In the genomic region with DNA sequence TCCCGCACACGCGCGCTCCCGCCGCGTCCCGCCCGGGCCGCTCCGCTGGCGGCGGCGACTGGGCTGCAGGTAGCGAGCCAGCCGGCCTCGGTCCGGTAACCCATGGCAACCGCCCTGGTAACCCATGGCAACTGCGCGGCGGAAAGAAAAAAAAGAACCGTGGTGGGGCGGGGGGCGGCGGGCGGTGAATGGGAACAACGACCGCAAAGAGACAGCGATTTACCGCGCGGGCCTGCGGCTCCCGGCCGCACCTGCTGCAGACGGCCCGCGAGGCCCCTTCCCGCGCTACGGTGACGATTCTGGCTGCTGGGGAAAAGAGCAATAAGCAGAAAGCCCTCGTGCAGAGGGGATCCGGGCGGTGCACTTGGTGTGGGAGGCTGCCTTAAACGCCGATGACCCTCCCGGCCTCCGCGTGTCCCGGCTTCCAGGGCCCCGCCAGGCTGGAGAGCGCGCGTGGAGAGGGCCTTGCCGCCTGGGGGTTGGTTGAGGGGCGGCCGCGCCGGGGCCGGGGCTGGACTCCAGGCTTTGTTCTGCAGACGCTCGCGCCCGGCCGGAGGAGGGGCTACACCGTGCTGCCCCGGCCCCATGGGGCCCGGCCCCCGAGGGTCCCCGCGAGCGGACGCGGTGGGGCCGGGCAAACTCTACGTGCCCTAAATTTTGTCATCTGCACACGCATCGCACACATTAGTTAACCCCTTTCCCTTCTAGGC, we compare ENCODE assay signal across 8 cellular contexts.
DNase-seq lines count a peak whose midpoint lies in the region; ATAC-seq, FAIRE-seq and TF ChIP-seq lines count a peak whose summit lies in the region.

No MANE protein-coding gene starts in this region.

- H3K9me3 ChIP-seq in thymus (ENCODE audit: control insufficient read depth) = no peaks in the 10 kb centered on the region

- peaks cover 4% of the 10 kb centered on the region for H3K4me1 ChIP-seq in thymus (ENCODE audit: control insufficient read depth, insufficient read depth, low read length)

- H3K27ac Mint-ChIP-seq in activated CD4-positive, alpha-beta T cell treated with anti-CD3 and anti-CD28 coated beads, Interleukin-2, amount 10 ng/mL, durations not matched to agents 24 days and 14 days = peak overlapping the region; percentile 88
- H3K27ac Mint-ChIP-seq in endothelial cell (ENCODE audit: unreplicated experiment) = peak overlapping the region; percentile 36
- H3K27ac Mint-ChIP-seq in naive B cell = peak overlapping the region in 4 of 6 donors; percentile 66 to 96 (median 72)

- under 1% methylated on average over 80 of the region's 80 CpGs for WGBS in thymus

- H3K4me1 Mint-ChIP-seq in activated CD4-positive, alpha-beta T cell treated with anti-CD3 and anti-CD28 coated beads, Interleukin-2, amount 10 ng/mL, durations not matched to agents 24 days and 14 days = peaks cover 5% of the 10 kb centered on the region
- H3K4me1 Mint-ChIP-seq in endothelial cell (ENCODE audit: unreplicated experiment) (peaks cover 5% of the 10 kb centered on the region), naive B cell (peaks cover 8 to 13% (median 10%) of the 10 kb centered on the region in 3 donors)

- TF ChIP-seq POLR2A in GM12891 (IDR thresholded peaks at IDR 0.05; ENCODE audit: low read depth, low read length) = no peak

- peak overlapping the region; percentile 84 for H3K4me3 Mint-ChIP-seq in activated CD4-positive, alpha-beta T cell treated with anti-CD3 and anti-CD28 coated beads, Interleukin-2, amount 10 ng/mL, durations not matched to agents 24 days and 14 days
- peak overlapping the region; percentile 96 for H3K4me3 Mint-ChIP-seq in endothelial cell (ENCODE audit: unreplicated experiment)
- peak overlapping the region; percentile 80 to 95 (median 90) for H3K4me3 Mint-ChIP-seq in naive B cell

- FAIRE-seq in GM12891 (lab: Jason Lieb, UNC) = peak; percentile 75

- no peak overlapping the region for H3K27ac ChIP-seq in thymus (ENCODE audit: low read depth)

- peaks cover 38% of the 10 kb centered on the region for H3K27me3 Mint-ChIP-seq in activated CD4-positive, alpha-beta T cell treated with anti-CD3 and anti-CD28 coated beads, Interleukin-2, amount 10 ng/mL, durations not matched to agents 24 days and 14 days
- H3K27me3 Mint-ChIP-seq in endothelial cell (ENCODE audit: unreplicated experiment) = no peaks in the 10 kb centered on the region
- peaks cover 0 to 10% (median 0%) of the 10 kb centered on the region in 3 donors for H3K27me3 Mint-ChIP-seq in naive B cell

- H3K36me3 Mint-ChIP-seq in activated CD4-positive, alpha-beta T cell treated with anti-CD3 and anti-CD28 coated beads, Interleukin-2, amount 10 ng/mL, durations not matched to agents 24 days and 14 days (ENCODE audit: low read depth) = peaks cover 16% of the 10 kb centered on the region
- H3K36me3 Mint-ChIP-seq in endothelial cell (ENCODE audit: low read depth, unreplicated experiment) (no peaks in the 10 kb centered on the region), naive B cell (peaks cover 13 to 28% of the 10 kb centered on the region in 2 donors)

- no peaks in the 10 kb centered on the region for H3K36me3 ChIP-seq in thymus (ENCODE audit: control insufficient read depth, insufficient read depth)

- peaks cover 2% of the 10 kb centered on the region for H3K27me3 ChIP-seq in thymus (ENCODE audit: control insufficient read depth, insufficient read depth)

- DNase-seq in GM12891 (ENCODE audit: insufficient read length, low spot score) (peak; percentile 40), NCI-H1105 (lab: John Stamatoyannopoulos, UW) (peak; percentile 85), endothelial cell (ENCODE audit: low spot score) (peak; percentile 73), naive B cell (peak; percentile 51), SW 1271 (lab: John Stamatoyannopoulos, UW) (no peak)
- DNase-seq in activated CD4-positive, alpha-beta T cell treated with anti-CD3 and anti-CD28 coated beads, Interleukin-2, amount 10 ng/mL, durations not matched to agents 24 days and 14 days = peak; percentile 84

- H3K4me3 ChIP-seq in thymus (ENCODE audit: low read length) = peak overlapping the region; percentile 54

- H3K9me3 Mint-ChIP-seq in activated CD4-positive, alpha-beta T cell treated with anti-CD3 and anti-CD28 coated beads, Interleukin-2, amount 10 ng/mL, durations not matched to agents 24 days and 14 days = no peaks in the 10 kb centered on the region
- no peaks in the 10 kb centered on the region for H3K9me3 Mint-ChIP-seq in endothelial cell (ENCODE audit: unreplicated experiment)
- no peaks in the 10 kb centered on the region for H3K9me3 Mint-ChIP-seq in naive B cell

- no peak for TF ChIP-seq CTCF in endothelial cell (IDR thresholded peaks at IDR 0.05; ENCODE audit: unreplicated experiment)

- intact Hi-C loops in activated CD4-positive, alpha-beta T cell treated with anti-CD3 and anti-CD28 coated beads, Interleukin-2, amount 10 ng/mL, durations not matched to agents 24 days and 14 days (cut with micrococcal nuclease) = loop anchor here (2.0 to 10.0 kb wide), 4 partner anchors 81 to 512 kb away; partner anchors contain the start of gene NFE2L3

- ATAC-seq in HG02588 (IDR thresholded peaks at IDR 0.05; ENCODE audit: unreplicated experiment) (peak; percentile 41), naive B cell (ENCODE audit: low read depth in 2 of 2) (peak; percentile 35 to 40)

TF ChIP-seq in GM12891, 5 proteins besides CTCF, POLR2A, EP300 and RAD21:
- TF ChIP-seq POU2F2 (IDR thresholded peaks at IDR 0.05; ENCODE audit: low read depth, low read length) (no peak), TAF1 (IDR thresholded peaks at IDR 0.05; ENCODE audit: low read depth, low read length) (no peak), SPI1 (IDR thresholded peaks at IDR 0.05; ENCODE audit: low read depth, low read length) (no peak), PAX5 (IDR thresholded peaks at IDR 0.05; ENCODE audit: insufficient read depth, low read length, severe bottlenecking) (no peak), POLR2AphosphoS5 (IDR thresholded peaks at IDR 0.05; ENCODE audit: low read depth, low read length) (no peak)

Comparison
In these comparisons a context has a peak if more than half of its experiments do, and no peak if none do; other contexts are left out.
1. DNase-seq: peak in GM12891 (single experiment), NCI-H1105 (single experiment), activated CD4-positive, alpha-beta T cell treated with anti-CD3 and anti-CD28 coated beads, Interleukin-2, amount 10 ng/mL, durations not matched to agents 24 days and 14 days (single experiment), endothelial cell (single experiment) and naive B cell (single experiment); none in SW 1271 (0 of 2).
2. H3K27ac Mint-ChIP-seq: peak in every context shown above with its lines; median percentile 88 in activated CD4-positive, alpha-beta T cell treated with anti-CD3 and anti-CD28 coated beads, Interleukin-2, amount 10 ng/mL, durations not matched to agents 24 days and 14 days; 72 in naive B cell; 36 in endothelial cell.
3. Peak in every context shown above with its lines, with median percentiles within 50 percentile points of each other: H3K4me3 Mint-ChIP-seq.